8 cellular contexts compared by ENCODE assay signal in the genomic region with DNA sequence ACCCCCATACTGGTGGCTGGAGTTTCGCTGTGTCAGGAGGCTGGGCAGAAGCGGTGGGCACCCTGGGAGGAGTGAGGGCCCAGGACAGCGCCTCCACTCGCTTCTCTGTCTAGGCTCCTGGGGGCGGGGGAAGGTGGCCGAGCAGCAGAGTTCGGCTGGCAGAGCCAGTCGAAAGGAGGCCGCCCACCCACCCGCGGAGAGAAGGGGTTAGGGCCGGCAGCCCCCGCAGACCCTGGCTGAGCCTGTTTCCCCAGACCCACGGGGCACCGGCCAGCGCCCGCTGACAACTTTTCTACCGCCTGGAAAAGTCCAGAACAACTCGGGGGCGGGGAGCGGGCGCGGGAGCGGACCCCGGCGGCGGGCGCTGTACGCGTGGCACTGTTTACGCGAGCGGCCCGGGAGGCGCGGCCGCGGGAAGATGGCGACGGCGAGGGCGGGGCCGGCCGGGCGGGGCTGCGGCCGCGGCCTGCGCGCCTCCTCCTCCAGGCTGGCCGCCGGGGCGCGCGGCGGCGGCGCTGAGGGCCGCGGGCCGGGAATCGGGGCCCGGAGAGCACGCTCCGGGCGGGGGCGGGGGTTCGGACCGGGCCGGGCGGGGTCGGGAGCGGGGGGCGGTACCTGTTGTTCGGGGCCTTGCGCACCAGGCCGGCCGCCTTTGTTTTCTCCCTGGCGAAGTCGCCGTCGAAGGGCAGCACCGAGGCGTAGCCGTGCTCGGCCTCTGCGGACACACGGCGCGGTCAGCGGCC. TPM values are rescaled to one million over a fixed set of nuclear protein-coding genes. Genes with fewer than 3 reads are reported as not detected.
DNase-seq lines count a peak whose midpoint lies in the region; ATAC-seq, FAIRE-seq and TF ChIP-seq lines count a peak whose summit lies in the region.

No MANE protein-coding gene starts in this region.

- POLR2A ChIA-PET in PC-9 (lab: Charles Lee; ENCODE audit: unreplicated experiment) = no interaction called here
- POLR2A ChIA-PET in activated naive CD8-positive, alpha-beta T cell treated with anti-CD3 and anti-CD28 coated beads, Interleukin-2, amount 10 ng/mL, durations not matched to agents 7 days and 5 days (lab: Charles Lee) = interaction anchor here (0.7 to 2.1 kb wide), 7 partner anchors 19 to 207 kb away, joined by 3 to 22 read pairs (median 10); a partner anchor contains a TSS

- no TSS peak for BruUV-seq in PC-9 (replicated peaks; lab: Mats Ljungman, UMichigan)

- H2AFZ ChIP-seq in PC-9 = peak overlapping the region; percentile 89

- H3K27ac Mint-ChIP-seq in activated naive CD8-positive, alpha-beta T cell treated with anti-CD3 and anti-CD28 coated beads, Interleukin-2, amount 10 ng/mL, durations not matched to agents 7 days and 5 days = peak overlapping the region; percentile 34

- H3K9me2 ChIP-seq in PC-9 (ENCODE audit: insufficient read depth) = no peaks in the 10 kb centered on the region

- H3K27me3 Mint-ChIP-seq in activated naive CD8-positive, alpha-beta T cell treated with anti-CD3 and anti-CD28 coated beads, Interleukin-2, amount 10 ng/mL, durations not matched to agents 7 days and 5 days = no peaks in the 10 kb centered on the region

- FAIRE-seq in H54 (lab: Jason Lieb, UNC) = no peak

- peak; percentile 91 for DNase-seq in D341Med (ENCODE audit: low spot score)
- peak; percentile 40 for DNase-seq in H54 (ENCODE audit: insufficient read length, low spot score)
- peak in 1 of 2 experiments; percentile 38 for DNase-seq in PC-9
- peak; percentile 82 for DNase-seq in activated naive CD8-positive, alpha-beta T cell treated with anti-CD3 and anti-CD28 coated beads, Interleukin-2, amount 10 ng/mL, durations not matched to agents 7 days and 5 days
- DNase-seq in left ventricle myocardium inferior = peak; percentile 67
- no peak for DNase-seq in prostate gland (ENCODE audit: low spot score)
- DNase-seq in GM19240 (ENCODE audit: insufficient read length, low spot score) = no peak
- DNase-seq in pons (ENCODE audit: low spot score) = no peak

- ATAC-seq in activated naive CD8-positive, alpha-beta T cell treated with anti-CD3 and anti-CD28 coated beads, Interleukin-2, amount 10 ng/mL, durations not matched to agents 7 days and 5 days (ENCODE audit: low read depth) = no peak

- H3K4me1 ChIP-seq in PC-9 (replicated peaks; ENCODE audit: insufficient read depth) = peaks cover 9% of the 10 kb centered on the region; the same call in 1 of the 2 replicates
- peaks cover 91% of the 10 kb centered on the region for H3K4me1 ChIP-seq in left ventricle myocardium inferior
- H3K4me1 ChIP-seq in prostate gland (replicated peaks) = peaks cover 43% of the 10 kb centered on the region

- no peaks in the 10 kb centered on the region for H3K9me3 ChIP-seq in PC-9 (ENCODE audit: insufficient read depth, low read depth)
- H3K9me3 ChIP-seq in left ventricle myocardium inferior (replicated peaks) = no peaks in the 10 kb centered on the region
- no peaks in the 10 kb centered on the region for H3K9me3 ChIP-seq in prostate gland

- H3K4me2 ChIP-seq in PC-9 = peak overlapping the region; percentile 95

- H3K4me1 Mint-ChIP-seq in activated naive CD8-positive, alpha-beta T cell treated with anti-CD3 and anti-CD28 coated beads, Interleukin-2, amount 10 ng/mL, durations not matched to agents 7 days and 5 days = no peaks in the 10 kb centered on the region

- CTCF ChIA-PET in PC-9 (lab: Charles Lee) = no interaction called here

- H3K27ac ChIP-seq in PC-9 (no peak overlapping the region), left ventricle myocardium inferior (replicated peaks) (peak overlapping the region; percentile 100), prostate gland (peak overlapping the region; percentile 92 to 94)

- H3K36me3 ChIP-seq in PC-9 (ENCODE audit: low read depth) (no peaks in the 10 kb centered on the region), left ventricle myocardium inferior (no peaks in the 10 kb centered on the region), prostate gland (peaks cover 0 to 4% of the 10 kb centered on the region in 2 donors)

- H3K79me2 ChIP-seq in PC-9 (ENCODE audit: low read depth) = no peaks in the 10 kb centered on the region

- TF ChIP-seq CTCF in PC-9 (conservative IDR thresholded peaks at IDR 0.05) (no peak), left ventricle myocardium inferior (IDR thresholded peaks at IDR 0.05; ENCODE audit: borderline replicate concordance) (no peak), prostate gland (IDR thresholded peaks at IDR 0.05) (no peak)

- H3K9me3 Mint-ChIP-seq in activated naive CD8-positive, alpha-beta T cell treated with anti-CD3 and anti-CD28 coated beads, Interleukin-2, amount 10 ng/mL, durations not matched to agents 7 days and 5 days = no peaks in the 10 kb centered on the region

- H3K4me3 ChIP-seq in PC-9 (peak overlapping the region; percentile 76), left ventricle myocardium inferior (peak overlapping the region; percentile 79), prostate gland (peak overlapping the region; percentile 88 to 93)

- under 1% methylated on average over 37 of the region's 91 CpGs for WGBS in prostate gland

- H3F3A ChIP-seq in PC-9 (ENCODE audit: insufficient read depth, low read depth) = no peaks in the 10 kb centered on the region

- no peak for TF ChIP-seq POLR2A in H54 (IDR thresholded peaks at IDR 0.05; ENCODE audit: low read depth, low read length)
- TF ChIP-seq POLR2A in prostate gland (IDR thresholded peaks at IDR 0.05) = no peak

- no peaks in the 10 kb centered on the region for H3K36me3 Mint-ChIP-seq in activated naive CD8-positive, alpha-beta T cell treated with anti-CD3 and anti-CD28 coated beads, Interleukin-2, amount 10 ng/mL, durations not matched to agents 7 days and 5 days

- intact Hi-C loops in PC-9 (cut with micrococcal nuclease; ENCODE audit: unreplicated experiment) (loop anchor here (5.0 kb wide), 1 partner anchor 206 kb away; a partner anchor contains a TSS), left ventricle myocardium inferior (cut with micrococcal nuclease) (no loop called here), prostate gland (cut with DNase I) (loop anchor here (10.0 kb wide), 3 partner anchors 154 to 674 kb away; a partner anchor contains a TSS)

- H3K4me3 Mint-ChIP-seq in activated naive CD8-positive, alpha-beta T cell treated with anti-CD3 and anti-CD28 coated beads, Interleukin-2, amount 10 ng/mL, durations not matched to agents 7 days and 5 days = peak overlapping the region; percentile 65

- H3K27me3 ChIP-seq in PC-9 (ENCODE audit: insufficient read depth, low read depth) = 0 out of 2 replicates have a peak, but pooled peaks cover 6% of the 10 kb centered on the region
- no peaks in the 10 kb centered on the region for H3K27me3 ChIP-seq in left ventricle myocardium inferior (ENCODE audit: low read depth)
- no peaks in the 10 kb centered on the region for H3K27me3 ChIP-seq in prostate gland (replicated peaks; ENCODE audit: insufficient read depth)

- H4K20me1 ChIP-seq in PC-9 (ENCODE audit: insufficient read depth) = 0 out of 2 replicates have a peak, but pooled peaks cover 5% of the 10 kb centered on the region

RNA-seq across cellular contexts. Expression of a gene that starts 0.6 kb away (rescaled TPM):
- total RNA-seq in PC-9 (2021) (34.0 and 37.0 TPM in 2 replicates), left ventricle myocardium inferior (40.4 TPM), prostate gland (10 to 100 TPM; 63.4 to 81.1 TPM)
- 10 to 100 TPM; 26.2 to 33.2 TPM for total RNA-seq in activated naive CD8-positive, alpha-beta T cell treated with anti-CD3 and anti-CD28 coated beads, Interleukin-2, amount 10 ng/mL, durations not matched to agents 7 days and 5 days

RNA-seq across cellular contexts. Expression of a gene that starts 19.4 kb away (rescaled TPM):
- 15.8 and 16.2 TPM in 2 replicates for total RNA-seq in PC-9 (2021)
- total RNA-seq in activated naive CD8-positive, alpha-beta T cell treated with anti-CD3 and anti-CD28 coated beads, Interleukin-2, amount 10 ng/mL, durations not matched to agents 7 days and 5 days = 10 to 100 TPM; 28.5 to 28.7 TPM
- total RNA-seq in left ventricle myocardium inferior = 6.4 TPM
- 10 to 100 TPM; 21.1 to 24.2 TPM for total RNA-seq in prostate gland

RNA-seq across cellular contexts. Expression of a gene that starts 19.4 kb away (rescaled TPM):
- total RNA-seq in PC-9 (2021) = 0.18 and 1.3 TPM in 2 replicates
- total RNA-seq in activated naive CD8-positive, alpha-beta T cell treated with anti-CD3 and anti-CD28 coated beads, Interleukin-2, amount 10 ng/mL, durations not matched to agents 7 days and 5 days = 1 to 10 TPM; 2.4 to 3.2 TPM
- 2.2 TPM for total RNA-seq in left ventricle myocardium inferior
- 10 to 100 TPM in 1 of 2 donors, 1 to 10 TPM in 1; 3.8 to 15.2 TPM for total RNA-seq in prostate gland

Comparison
In these comparisons a context has a peak if more than half of its experiments do, and no peak if none do; other contexts are left out.
1. DNase-seq: peak in D341Med (single experiment), H54 (single experiment), activated naive CD8-positive, alpha-beta T cell treated with anti-CD3 and anti-CD28 coated beads, Interleukin-2, amount 10 ng/mL, durations not matched to agents 7 days and 5 days (single experiment) and left ventricle myocardium inferior (single experiment); none in prostate gland (single experiment), GM19240 (single experiment) and pons (single experiment).
2. Peak in every context shown above with its lines, with median percentiles within 50 percentile points of each other: H3K4me3 ChIP-seq.